ENCODE assay signal across 10 cellular contexts in the genomic region with DNA sequence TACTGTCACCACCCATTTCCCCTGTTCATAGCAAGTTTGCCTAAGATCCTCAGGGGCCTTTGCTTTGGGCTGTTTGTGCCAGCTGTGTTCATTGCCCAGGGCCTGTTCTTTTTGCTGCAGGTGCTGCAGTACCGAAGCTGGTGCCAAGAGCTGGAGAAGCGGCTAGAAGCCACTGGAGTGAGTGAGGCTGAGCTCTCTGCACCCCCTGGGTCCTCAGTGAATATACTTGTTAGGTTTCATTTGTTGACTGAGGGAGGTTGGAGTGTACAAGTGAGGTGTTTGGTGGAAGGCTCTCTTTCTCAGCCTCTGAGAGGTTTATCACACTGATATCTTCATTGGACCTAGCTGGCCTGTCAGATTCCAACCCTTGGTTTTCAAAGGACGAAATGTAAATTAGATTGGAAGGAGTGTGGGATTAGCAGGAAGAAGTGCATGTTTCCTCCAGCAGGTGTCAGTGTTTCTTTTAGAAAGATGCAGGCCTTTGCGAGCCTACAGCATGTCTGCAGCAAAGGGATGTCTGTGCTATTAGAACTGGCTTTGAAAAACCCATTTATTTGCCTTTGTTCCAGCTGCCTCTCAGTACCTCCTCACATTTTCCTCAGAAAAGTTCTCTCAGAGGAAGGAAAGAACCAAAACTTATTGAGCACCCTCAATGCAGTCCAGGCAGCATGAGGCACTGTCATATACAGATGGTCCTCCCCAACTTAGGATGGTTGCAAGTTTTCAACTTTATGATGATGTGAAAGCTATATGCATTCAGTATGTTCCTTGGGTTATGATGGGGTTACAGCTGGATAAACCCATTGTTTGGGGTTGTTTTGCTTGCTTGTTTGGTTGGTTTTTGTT. TPM values are rescaled to one million over a fixed set of nuclear protein-coding genes. Genes with fewer than 3 reads are reported as not detected.
DNase-seq lines count a peak whose midpoint lies in the region; ATAC-seq and TF ChIP-seq lines count a peak whose summit lies in the region.
"Had no signal": no experiment of that assay in that cellular context is flagged by ENCODE, and none has a peak within 500 bp of the region (broad histone marks: within the 10 kb centered on the region; RNA-seq: fewer than 3 reads in every experiment).

No MANE protein-coding gene starts in this region.

- peak; percentile 14 to 52 (median 38) for DNase-seq in CD4-positive, alpha-beta T cell
- DNase-seq in NCI-H69 (lab: John Stamatoyannopoulos, UW) (peak; percentile 76), endodermal cell (peak; percentile 89), midbrain (lab: John Stamatoyannopoulos, UW) (peak; percentile 79)
- peak; percentile 38 for DNase-seq in activated CD4-positive, alpha-beta T cell treated with anti-CD3 and anti-CD28 coated beads, Interleukin-2, amount 50 U/mL, for 1 hour
- peak; percentile 32 to 40 for DNase-seq in stimulated activated naive CD8-positive, alpha-beta T cell treated with anti-CD3 and anti-CD28 coated beads, Interleukin-15, amount 100 ng/mL, for 72 hours

- peak; percentile 81 for TF ChIP-seq CTCF in CD4-positive, alpha-beta T cell (IDR thresholded peaks at IDR 0.05)
- TF ChIP-seq CTCF in endodermal cell (conservative IDR thresholded peaks at IDR 0.05) = peak; percentile 89

- H3K4me3 Mint-ChIP-seq in CD4-positive, alpha-beta T cell = no peak overlapping the region
- no peak overlapping the region for H3K4me3 Mint-ChIP-seq in endodermal cell
- H3K4me3 Mint-ChIP-seq in stimulated activated naive CD8-positive, alpha-beta T cell treated with anti-CD3 and anti-CD28 coated beads, Interleukin-15, amount 100 ng/mL, for 72 hours = no peak overlapping the region
- H3K4me3 Mint-ChIP-seq: stimulated activated naive CD8-positive, alpha-beta T cell treated with anti-CD3 and anti-CD28 coated beads, Interleukin-15, Interleukin-2, amounts not matched to agents 100 ng/mL and 50 ng/mL, for 24 hours had no signal

- intact Hi-C loops in CD4-positive, alpha-beta T cell (cut with DNase I, micrococcal nuclease) = loop anchor here (1.0 to 10.0 kb wide), 5 partner anchors 27 to 671 kb away; a partner anchor contains a TSS

- H3K27ac ChIP-seq in CD4-positive, alpha-beta T cell (ENCODE audit: low read depth, low read length) = no peak overlapping the region
- no peak overlapping the region for H3K27ac ChIP-seq in endodermal cell (ENCODE audit: low read depth, low read length)

- H3K4me1 Mint-ChIP-seq in CD4-positive, alpha-beta T cell (ENCODE audit: low read depth) = peaks cover 7% of the 10 kb centered on the region
- peaks cover 2% of the 10 kb centered on the region for H3K4me1 Mint-ChIP-seq in endodermal cell
- no peaks in the 10 kb centered on the region for H3K4me1 Mint-ChIP-seq in stimulated activated naive CD8-positive, alpha-beta T cell treated with anti-CD3 and anti-CD28 coated beads, Interleukin-15, amount 100 ng/mL, for 72 hours

- no peaks in the 10 kb centered on the region for H3K9me3 ChIP-seq in CD4-positive, alpha-beta T cell (ENCODE audit: control insufficient read depth, low read length)
- no peaks in the 10 kb centered on the region for H3K9me3 ChIP-seq in endodermal cell (ENCODE audit: control insufficient read depth, low read length)

- no peaks in the 10 kb centered on the region for H3K27me3 ChIP-seq in CD4-positive, alpha-beta T cell (ENCODE audit: control insufficient read depth, insufficient read depth, low read length)
- H3K27me3 ChIP-seq in endodermal cell (ENCODE audit: control insufficient read depth, insufficient read depth, low read length, poor library complexity, severe bottlenecking) = no peaks in the 10 kb centered on the region

- POLR2A ChIA-PET in CD4-positive, alpha-beta T cell (lab: Charles Lee) = interaction anchor here (0.8 to 3.9 kb wide), 5 partner anchors 8 to 490 kb away, joined by 3 to 18 read pairs (median 4); a partner anchor contains a TSS

- peak overlapping the region; percentile 16 for H3K27ac Mint-ChIP-seq in CD4-positive, alpha-beta T cell
- H3K27ac Mint-ChIP-seq in endodermal cell = peak overlapping the region; percentile 30
- H3K27ac Mint-ChIP-seq in stimulated activated naive CD8-positive, alpha-beta T cell treated with anti-CD3 and anti-CD28 coated beads, Interleukin-15, amount 100 ng/mL, for 72 hours = no peak overlapping the region
- H3K27ac Mint-ChIP-seq: stimulated activated naive CD8-positive, alpha-beta T cell treated with anti-CD3 and anti-CD28 coated beads, Interleukin-15, Interleukin-2, amounts not matched to agents 100 ng/mL and 50 ng/mL, for 24 hours had no signal

- H3K36me3 Mint-ChIP-seq in CD4-positive, alpha-beta T cell (ENCODE audit: low read depth) = peaks cover 44% of the 10 kb centered on the region
- H3K36me3 Mint-ChIP-seq in endodermal cell (ENCODE audit: low read depth) = peaks cover 34% of the 10 kb centered on the region
- H3K36me3 Mint-ChIP-seq: IgD-negative memory B cell had no signal

- no peaks in the 10 kb centered on the region for H3K4me1 ChIP-seq in endodermal cell (ENCODE audit: control insufficient read depth, insufficient read depth, low read length)

- H3K27me3 Mint-ChIP-seq in CD4-positive, alpha-beta T cell = no peaks in the 10 kb centered on the region
- H3K27me3 Mint-ChIP-seq in endodermal cell (ENCODE audit: insufficient read depth) = no peaks in the 10 kb centered on the region
- H3K27me3 Mint-ChIP-seq in stimulated activated naive CD8-positive, alpha-beta T cell treated with anti-CD3 and anti-CD28 coated beads, Interleukin-15, amount 100 ng/mL, for 72 hours = no peaks in the 10 kb centered on the region
- H3K27me3 Mint-ChIP-seq: IgD-negative memory B cell; stimulated activated naive CD8-positive, alpha-beta T cell treated with anti-CD3 and anti-CD28 coated beads, Interleukin-15, Interleukin-2, amounts not matched to agents 100 ng/mL and 50 ng/mL, for 24 hours had no signal

- peaks cover 32% of the 10 kb centered on the region for H3K36me3 ChIP-seq in endodermal cell (ENCODE audit: control insufficient read depth, insufficient read depth, low read length)

- WGBS in endodermal cell (ENCODE audit: insufficient coverage in 1 of 2, insufficient read length in 1 of 2), 2 experiments = 63 to 80% methylated on average over 4 of the region's 4 CpGs

- H3K4me3 ChIP-seq in endodermal cell (ENCODE audit: low read length) = no peak overlapping the region

- H3K9me3 Mint-ChIP-seq in CD4-positive, alpha-beta T cell = no peaks in the 10 kb centered on the region
- H3K9me3 Mint-ChIP-seq in endodermal cell = no peaks in the 10 kb centered on the region
- H3K9me3 Mint-ChIP-seq in stimulated activated naive CD8-positive, alpha-beta T cell treated with anti-CD3 and anti-CD28 coated beads, Interleukin-15, amount 100 ng/mL, for 72 hours = no peaks in the 10 kb centered on the region
- H3K9me3 Mint-ChIP-seq: IgD-negative memory B cell; stimulated activated naive CD8-positive, alpha-beta T cell treated with anti-CD3 and anti-CD28 coated beads, Interleukin-15, Interleukin-2, amounts not matched to agents 100 ng/mL and 50 ng/mL, for 24 hours had no signal

- CTCF ChIA-PET in CD4-positive, alpha-beta T cell (lab: Charles Lee) = interaction anchor here (1.3 to 1.7 kb wide), 7 partner anchors 8 to 421 kb away, joined by 3 to 6 read pairs (median 4); a partner anchor contains a TSS

- peak; percentile 97 for ATAC-seq in CD4-positive, alpha-beta T cell (ENCODE audit: poor library complexity)
- ATAC-seq in HG02642 (IDR thresholded peaks at IDR 0.05; ENCODE audit: poor library complexity, unreplicated experiment) = peak; percentile 59
- peak; percentile 88 for ATAC-seq in stimulated activated naive CD8-positive, alpha-beta T cell treated with anti-CD3 and anti-CD28 coated beads, Interleukin-15, amount 100 ng/mL, for 72 hours
- no peak for ATAC-seq in GM21447 (IDR thresholded peaks at IDR 0.05; ENCODE audit: unreplicated experiment)

- no peak overlapping the region for H3K9ac ChIP-seq in endodermal cell (ENCODE audit: extremely low read depth, low read length, poor library complexity, severe bottlenecking)

RNA-seq across cellular contexts. Expression of a gene that starts 8.3 kb away (rescaled TPM):
- total RNA-seq in CD4-positive, alpha-beta T cell = 10 to 100 TPM; 27.6 to 33.1 TPM
- 10 to 100 TPM; 29.8 to 46.5 TPM for total RNA-seq in endodermal cell
- polyA plus RNA-seq in endodermal cell (2013, experiment 1 of 2) = 44.3 TPM
- polyA plus RNA-seq in endodermal cell (2013, experiment 2 of 2) = 37.2 TPM

RNA-seq across cellular contexts. Expression of a gene that starts 25.6 kb away (rescaled TPM):
- total RNA-seq in CD4-positive, alpha-beta T cell = not detected
- not detected for total RNA-seq in endodermal cell
- polyA plus RNA-seq in endodermal cell (2013, experiment 1 of 2) = 0.18 TPM
- 0.29 TPM for polyA plus RNA-seq in endodermal cell (2013, experiment 2 of 2)
- polyA plus RNA-seq: IgD-negative memory B cell had no signal

RNA-seq across cellular contexts. Expression of a gene that starts 51.9 kb away (rescaled TPM):
- 10 to 100 TPM; 18.7 to 19.9 TPM for total RNA-seq in CD4-positive, alpha-beta T cell
- total RNA-seq in endodermal cell = 10 to 100 TPM; 55.1 to 68.7 TPM
- 41.1 TPM for polyA plus RNA-seq in endodermal cell (2013, experiment 1 of 2)
- 33.7 TPM for polyA plus RNA-seq in endodermal cell (2013, experiment 2 of 2)

Comparison
In these comparisons a context has a peak if more than half of its experiments do, and no peak if none do; other contexts are left out.
1. DNase-seq: peak in every context shown above with its lines; median percentile 89 in endodermal cell; 79 in midbrain; 76 in NCI-H69; 38 in CD4-positive, alpha-beta T cell; 38 in activated CD4-positive, alpha-beta T cell treated with anti-CD3 and anti-CD28 coated beads, Interleukin-2, amount 50 U/mL, for 1 hour; 36 in stimulated activated naive CD8-positive, alpha-beta T cell treated with anti-CD3 and anti-CD28 coated beads, Interleukin-15, amount 100 ng/mL, for 72 hours.
2. H3K27ac Mint-ChIP-seq: peak in CD4-positive, alpha-beta T cell (single experiment) and endodermal cell (single experiment); none in stimulated activated naive CD8-positive, alpha-beta T cell treated with anti-CD3 and anti-CD28 coated beads, Interleukin-15, amount 100 ng/mL, for 72 hours (0 of 2).